9 cellular contexts compared by ENCODE assay signal in the genomic region with DNA sequence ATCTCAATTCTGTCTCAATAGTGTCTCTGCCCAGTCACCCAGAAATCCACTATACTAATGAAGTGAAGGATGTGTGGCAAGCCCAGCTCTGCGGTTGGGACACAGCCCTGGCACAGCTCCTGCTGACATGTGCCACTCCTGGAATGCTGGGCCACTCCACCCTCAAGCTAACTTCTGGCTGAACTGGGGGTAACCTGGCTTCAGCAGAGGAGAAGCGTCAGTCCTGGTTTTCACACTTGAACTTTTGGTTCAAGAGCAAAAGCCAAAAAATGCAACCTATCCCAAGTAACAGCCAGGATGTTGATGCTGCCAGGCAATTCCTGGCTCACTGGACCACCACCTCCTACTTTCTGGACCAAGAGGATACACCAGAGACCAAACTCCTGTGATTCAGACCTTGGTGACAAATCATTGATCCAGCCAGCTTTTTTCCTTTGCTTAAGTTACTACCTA.
A peak's percentile ranks its signal among the peaks of the same experiment; 100 is the strongest.
DNase-seq lines count a peak whose midpoint lies in the region; ATAC-seq and TF ChIP-seq lines count a peak whose summit lies in the region.
"Had no signal": no experiment of that assay in that cellular context is flagged by ENCODE, and none has a peak within 500 bp of the region (broad histone marks: within the 10 kb centered on the region; RNA-seq: fewer than 3 reads in every experiment).

No MANE protein-coding gene starts in this region.

- no peaks in the 10 kb centered on the region for H3K27me3 ChIP-seq in esophagus (ENCODE audit: control insufficient read depth in 1 of 2, insufficient read depth in 2 of 2, low read length in 2 of 2)
- H3K27me3 ChIP-seq in lower lobe of right lung (ENCODE audit: low read depth), result no peaks in the 10 kb centered on the region
- H3K27me3 ChIP-seq in vagina, result no peaks in the 10 kb centered on the region

- peaks cover 3% of the 10 kb centered on the region in 2 donors for H3K4me1 ChIP-seq in esophagus (ENCODE audit: control insufficient read depth in 2 of 2, insufficient read depth in 2 of 2, low read length in 1 of 2)
- H3K4me1 ChIP-seq in lower lobe of right lung, result no peaks in the 10 kb centered on the region
- peaks cover 24% of the 10 kb centered on the region for H3K4me1 ChIP-seq in vagina

- DNase-seq in LHCN-M2 (ENCODE audit: low read depth) (peak; percentile 75), lower lobe of right lung (peak; percentile 85), vagina (ENCODE audit: extremely low spot score in 2 of 2) (no peak), dermis blood vessel endothelial cell (no peak), SK-N-DZ (ENCODE audit: low spot score) (no peak), NCI-H226 (no peak)
- DNase-seq: DMS79, NCI-H524 had no signal

- no peak for TF ChIP-seq POLR2A in vagina (IDR thresholded peaks at IDR 0.05)

- peak overlapping the region; percentile 62 to 85 for H3K27ac ChIP-seq in esophagus (ENCODE audit: low read depth in 2 of 2, low read length in 1 of 2)
- peak overlapping the region; percentile 71 for H3K27ac ChIP-seq in lower lobe of right lung
- H3K27ac ChIP-seq in vagina, result peak overlapping the region; percentile 36

- intact Hi-C loops in lower lobe of right lung (cut with DNase I), result no loop called here
- intact Hi-C loops in vagina (cut with DNase I), result no loop called here

- no peak overlapping the region for H3K4me3 ChIP-seq in esophagus (ENCODE audit: low read depth in 1 of 2, low read length in 2 of 2)
- no peak overlapping the region for H3K4me3 ChIP-seq in lower lobe of right lung
- H3K4me3 ChIP-seq in vagina, result no peak overlapping the region

- H3K9me3 ChIP-seq in esophagus (ENCODE audit: control insufficient read depth in 2 of 2, insufficient read depth in 1 of 2, low read depth in 1 of 2, low read length in 1 of 2), result no peaks in the 10 kb centered on the region
- no peaks in the 10 kb centered on the region for H3K9me3 ChIP-seq in lower lobe of right lung
- no peaks in the 10 kb centered on the region for H3K9me3 ChIP-seq in vagina

- no peak for TF ChIP-seq CTCF in lower lobe of right lung (IDR thresholded peaks at IDR 0.05)
- TF ChIP-seq CTCF in vagina (IDR thresholded peaks at IDR 0.05), result no peak

- H3K36me3 ChIP-seq in esophagus (ENCODE audit: control insufficient read depth in 2 of 2, insufficient read depth in 2 of 2, low read length in 1 of 2) (no peaks in the 10 kb centered on the region), lower lobe of right lung (no peaks in the 10 kb centered on the region), vagina (no peaks in the 10 kb centered on the region)

- 49 to 55% methylated on average over 2 of the region's 2 CpGs for WGBS in esophagus, 2 donors

- peak; percentile 94 to 96 for ATAC-seq in lower lobe of right lung

Comparison
In these comparisons a context has a peak if more than half of its experiments do, and no peak if none do; other contexts are left out.
1. DNase-seq: peak in LHCN-M2 (single experiment) and lower lobe of right lung (single experiment); none in vagina (0 of 2), dermis blood vessel endothelial cell (single experiment), SK-N-DZ (single experiment) and NCI-H226 (single experiment).
2. Peak in every context shown above with its lines, with median percentiles within 50 percentile points of each other: H3K27ac ChIP-seq.